14 cellular contexts compared by ENCODE assay signal in the genomic region with DNA sequence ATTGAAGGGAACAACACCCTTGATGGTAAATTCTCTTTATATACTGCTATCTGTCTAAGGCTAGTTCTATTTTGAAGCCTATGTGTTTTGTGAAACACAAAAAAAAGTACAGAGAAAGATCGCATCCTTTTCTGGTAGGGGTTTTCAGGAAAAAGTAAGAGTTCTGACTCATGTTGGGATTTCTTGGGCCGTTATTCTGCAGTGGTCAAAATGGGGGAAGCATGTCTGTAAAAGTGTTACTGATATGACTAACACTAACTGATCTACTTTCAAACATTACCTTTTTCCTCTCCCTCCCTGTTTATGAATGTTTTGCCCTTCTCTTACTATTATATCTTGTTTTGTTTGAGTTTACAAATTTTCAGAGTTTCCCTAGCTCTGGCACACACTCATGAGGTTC. TPM values are rescaled to one million over a fixed set of nuclear protein-coding genes. Genes with fewer than 3 reads are reported as not detected.
DNase-seq lines count a peak whose midpoint lies in the region; ATAC-seq and TF ChIP-seq lines count a peak whose summit lies in the region.
"Had no signal": no experiment of that assay in that cellular context is flagged by ENCODE, and none has a peak within 500 bp of the region (broad histone marks: within the 10 kb centered on the region; RNA-seq: fewer than 3 reads in every experiment).

No MANE protein-coding gene starts in this region.

- TF ChIP-seq CTCF in GM10266 (IDR thresholded peaks at IDR 0.05; ENCODE audit: control insufficient read depth, insufficient read depth, low read depth, missing control alignments) (no peak), chondrocyte (IDR thresholded peaks at IDR 0.05) (no peak)

- no peaks in the 10 kb centered on the region for H3K27me3 Mint-ChIP-seq in chondrocyte (ENCODE audit: low read depth)
- H3K27me3 Mint-ChIP-seq: naive thymus-derived CD4-positive, alpha-beta T cell; type B pancreatic cell had no signal

- peaks cover 44% of the 10 kb centered on the region for H3K36me3 Mint-ChIP-seq in chondrocyte (ENCODE audit: low read depth)

- H3K4me3 Mint-ChIP-seq in chondrocyte (ENCODE audit: unreplicated experiment) = no peak overlapping the region
- H3K4me3 Mint-ChIP-seq: naive thymus-derived CD4-positive, alpha-beta T cell; type B pancreatic cell had no signal

- DNase-seq in GM10266 (ENCODE audit: extremely low spot score) (peak; percentile 21), GOT3 (lab: John Stamatoyannopoulos, UW) (no peak), chondrocyte (ENCODE audit: low spot score) (no peak), SK-N-DZ (ENCODE audit: low spot score) (no peak), globus pallidus (ENCODE audit: low spot score) (no peak)
- DNase-seq: anterior cingulate cortex; effector CD8-positive, alpha-beta T cell; gastrocnemius medialis; naive thymus-derived CD4-positive, alpha-beta T cell; SHP77 had no signal

- ATAC-seq in GM19023 (IDR thresholded peaks at IDR 0.05; ENCODE audit: unreplicated experiment) (peak; percentile 83), HG02610 (IDR thresholded peaks at IDR 0.05; ENCODE audit: unreplicated experiment) (peak; percentile 93), HG03378 (IDR thresholded peaks at IDR 0.05; ENCODE audit: unreplicated experiment) (peak; percentile 92)
- ATAC-seq: gastrocnemius medialis; naive thymus-derived CD4-positive, alpha-beta T cell had no signal

- no peaks in the 10 kb centered on the region for H3K9me3 Mint-ChIP-seq in chondrocyte (ENCODE audit: low read depth)
- H3K9me3 Mint-ChIP-seq: naive thymus-derived CD4-positive, alpha-beta T cell; type B pancreatic cell had no signal

- H3K4me1 Mint-ChIP-seq in chondrocyte (ENCODE audit: low read depth) = no peaks in the 10 kb centered on the region

- no peak overlapping the region for H3K27ac Mint-ChIP-seq in chondrocyte (ENCODE audit: unreplicated experiment)
- H3K27ac Mint-ChIP-seq: type B pancreatic cell had no signal

RNA-seq across cellular contexts. Expression of gene CTNND1, which starts 53.9 kb away (rescaled TPM):
- 126 to 156 TPM (median 138 TPM) in 3 replicates for total RNA-seq in chondrocyte
- polyA plus RNA-seq in SK-N-DZ (2014; cell fraction: cytosol; rRNA removed) = 35.1 and 43.0 TPM in 2 replicates
- polyA plus RNA-seq in SK-N-DZ (2014; cell fraction: nucleus; rRNA removed) = 25.9 and 44.1 TPM in 2 replicates
